In the genomic region with DNA sequence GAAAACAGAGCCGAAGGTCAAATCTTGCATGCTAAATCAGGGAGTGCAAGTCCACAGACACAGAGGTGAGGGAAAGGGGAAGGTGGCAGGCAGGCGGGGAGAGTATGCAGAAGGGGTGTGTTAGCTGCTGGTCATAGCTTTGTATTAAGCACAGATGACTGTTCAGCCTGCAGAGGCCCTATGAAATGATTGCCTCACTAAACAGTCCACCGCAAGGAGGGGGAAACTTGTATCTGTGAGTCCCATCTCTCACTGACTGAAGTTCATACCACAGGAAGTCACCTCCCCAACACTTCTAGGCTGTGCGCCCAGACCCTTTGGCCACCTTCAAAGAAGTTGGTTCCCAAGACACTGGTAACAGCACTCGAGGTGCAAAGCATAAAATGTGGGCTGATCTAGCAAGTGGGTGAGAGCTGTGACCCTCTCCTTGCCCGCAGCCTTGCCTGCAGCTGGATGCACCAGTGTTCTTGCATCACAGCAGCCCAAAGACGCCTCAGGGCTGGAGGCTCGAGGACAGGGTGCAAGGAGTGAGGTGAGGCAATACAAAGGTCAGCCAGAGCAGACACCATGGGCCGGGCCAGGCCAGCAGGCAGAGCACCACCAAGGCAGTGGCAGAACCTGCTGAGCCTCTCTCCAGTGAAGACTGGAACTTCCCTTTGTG, we compare ENCODE assay signal across 17 cellular contexts.
DNase-seq lines count a peak whose midpoint lies in the region; ATAC-seq, FAIRE-seq and TF ChIP-seq lines count a peak whose summit lies in the region.
"Had no signal": no experiment of that assay in that cellular context is flagged by ENCODE, and none has a peak within 500 bp of the region (broad histone marks: within the 10 kb centered on the region; RNA-seq: fewer than 3 reads in every experiment).

No MANE protein-coding gene starts in this region.

- no peak overlapping the region for H3K14ac ChIP-seq in trophoblast cell (ENCODE audit: low read length)

- H3K4me2 ChIP-seq in trophoblast cell (ENCODE audit: low read length), result peak overlapping the region; percentile 20
- H3K4me2 ChIP-seq: BLaER1 had no signal

- H3K27ac ChIP-seq in trophoblast cell (ENCODE audit: low read depth, low read length), result peak overlapping the region; percentile 41
- H3K27ac ChIP-seq: BLaER1, ovary had no signal

- WGBS in trophoblast cell (ENCODE audit: extremely low coverage, insufficient coverage, insufficient read length), result no CpG with 5 or more reads among the region's 9 CpGs

- peaks cover 6% of the 10 kb centered on the region for H3K79me1 ChIP-seq in trophoblast cell (ENCODE audit: low read length)

- no peak for TF ChIP-seq POLR2A in GM12892 (IDR thresholded peaks at IDR 0.05; ENCODE audit: low read depth, low read length)

- no peak overlapping the region for H4K91ac ChIP-seq in trophoblast cell (ENCODE audit: low read depth, low read length)

- ATAC-seq in esophagus mucosa, result peak; percentile 83
- ATAC-seq: activated CD8-positive, alpha-beta T cell treated with anti-CD3 and anti-CD28 coated beads, Interleukin-2, amount 10 ng/mL, durations not matched to agents 7 days and 5 days; K562 had no signal

- H3K18ac ChIP-seq in trophoblast cell (ENCODE audit: low read length), result no peak overlapping the region

- no peaks in the 10 kb centered on the region for H3K27me3 ChIP-seq in trophoblast cell (ENCODE audit: insufficient read depth, low read length)
- H3K27me3 ChIP-seq: BLaER1, ovary had no signal

- H2BK5ac ChIP-seq in trophoblast cell (ENCODE audit: low read depth, low read length, poor library complexity), result no peak overlapping the region

- no peak overlapping the region for H4K12ac ChIP-seq in trophoblast cell (ENCODE audit: low read depth, low read length)

- DNase-seq in GF-D8 (lab: John Stamatoyannopoulos, UW) (peak; percentile 100), MV-4-11 (lab: John Stamatoyannopoulos, UW) (peak; percentile 74), trophoblast cell (peak; percentile 100), inferior parietal cortex (ENCODE audit: extremely low spot score) (no peak), OCI-M2 (lab: John Stamatoyannopoulos, UW; ENCODE audit: unreplicated experiment) (no peak), GM12892 (ENCODE audit: insufficient read length) (no peak), NCI-H187 treated with DMSO at 0.1 percent for 48 hours (lab: John Stamatoyannopoulos, UW) (no peak)
- DNase-seq: activated CD8-positive, alpha-beta T cell treated with anti-CD3 and anti-CD28 coated beads, Interleukin-2, amount 10 ng/mL, durations not matched to agents 7 days and 5 days; activated naive CD4-positive, alpha-beta T cell treated with anti-CD3 and anti-CD28 coated beads for 36 hours; hippocampal formation; NCI-H1694 treated with DMSO at 0.1 percent for 48 hours; NCI-H526; ovary had no signal

- no peaks in the 10 kb centered on the region for H3K36me3 ChIP-seq in trophoblast cell (ENCODE audit: control insufficient read depth in 1 of 2, insufficient read depth in 2 of 2, low read length in 2 of 2)
- H3K36me3 ChIP-seq: BLaER1, ovary had no signal

- peaks cover 17 to 23% of the 10 kb centered on the region in 2 experiments for H3K4me1 ChIP-seq in trophoblast cell (ENCODE audit: control insufficient read depth in 1 of 2, insufficient read depth in 2 of 2, low read length in 2 of 2)

- no peak overlapping the region for H2AFZ ChIP-seq in trophoblast cell (ENCODE audit: insufficient read depth, low read length, poor library complexity)

- no peak overlapping the region for H3K4me3 ChIP-seq in trophoblast cell (ENCODE audit: low read depth, low read length)
- H3K4me3 ChIP-seq: BLaER1, K562, ovary had no signal

- no peak overlapping the region for H3K4ac ChIP-seq in trophoblast cell (ENCODE audit: low read depth, low read length)

- no peak overlapping the region for H2AK5ac ChIP-seq in trophoblast cell (ENCODE audit: low read length)

- H2BK12ac ChIP-seq in trophoblast cell (ENCODE audit: low read length), result no peak overlapping the region

- H3K79me2 ChIP-seq in trophoblast cell (ENCODE audit: control insufficient read depth, insufficient read depth, low read length, poor library complexity), result no peaks in the 10 kb centered on the region

- no peak overlapping the region for H4K8ac ChIP-seq in trophoblast cell (ENCODE audit: low read depth, low read length)

- H3K9ac ChIP-seq in trophoblast cell (ENCODE audit: low read length), result no peak overlapping the region
- H3K9ac ChIP-seq: BLaER1 had no signal

- no peak overlapping the region for H2BK120ac ChIP-seq in trophoblast cell (ENCODE audit: insufficient read depth, low read length, poor library complexity)

- no peak for FAIRE-seq in GM12892 (lab: Jason Lieb, UNC)
- FAIRE-seq: K562, TTC549 had no signal

- H3K9me3 ChIP-seq in trophoblast cell (ENCODE audit: insufficient read depth, low read depth, low read length), result no peaks in the 10 kb centered on the region
- H3K9me3 ChIP-seq: BLaER1, ovary had no signal

- no peak overlapping the region for H3K23ac ChIP-seq in trophoblast cell (ENCODE audit: low read length)

Comparison
In these comparisons a context has a peak if more than half of its experiments do, and no peak if none do; other contexts are left out.
1. DNase-seq: peak in GF-D8 (single experiment), MV-4-11 (single experiment) and trophoblast cell (2 of 2); none in inferior parietal cortex (single experiment), OCI-M2 (single experiment), GM12892 (single experiment) and NCI-H187 treated with DMSO at 0.1 percent for 48 hours (single experiment).